ENCODE assay signal across 22 cellular contexts in the genomic region with DNA sequence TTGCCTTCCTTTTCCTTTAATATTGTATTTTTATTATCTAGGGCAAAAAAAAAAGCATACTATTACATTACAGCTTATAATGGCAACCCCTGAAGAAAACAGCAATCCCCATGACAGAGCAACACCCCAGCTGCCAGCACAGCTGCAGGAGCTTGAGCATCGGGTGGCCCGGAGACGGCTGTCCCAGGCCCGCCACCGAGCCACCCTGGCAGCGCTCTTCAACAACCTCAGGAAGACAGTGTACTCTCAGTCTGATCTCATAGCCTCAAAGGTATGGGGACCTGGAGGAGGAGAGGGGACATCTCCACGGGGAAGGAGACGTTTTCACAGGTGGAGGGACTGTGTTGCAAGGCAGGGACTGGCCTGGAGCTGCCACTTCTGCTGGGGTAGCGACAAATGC. TPM values are rescaled to one million over a fixed set of nuclear protein-coding genes. Genes with fewer than 3 reads are reported as not detected.
"Had no signal": no experiment of that assay in that cellular context is flagged by ENCODE, and none has a peak within 500 bp of the region (broad histone marks: within the 10 kb centered on the region; RNA-seq: fewer than 3 reads in every experiment).

No MANE protein-coding gene starts in this region.

- H3K4me1 ChIP-seq: colonic mucosa, heart right ventricle, sigmoid colon, upper lobe of right lung had no signal

- ATAC-seq: activated CD8-positive, alpha-beta T cell treated with anti-CD3 and anti-CD28 coated beads for 36 hours; activated T-cell treated with anti-CD3 and anti-CD28 coated beads, Interleukin-2, amount 50 U/mL, for 4 hours; heart right ventricle; naive thymus-derived CD4-positive, alpha-beta T cell; stimulated activated naive B cell treated with anti-CD40 and anti-IgM and Interleukin-4, amounts not matched to agents 10 μg/mL and 1 μg/mL and 100 μg/mL, for 72 hours; upper lobe of right lung had no signal

- H3K27ac Mint-ChIP-seq: activated CD8-positive, alpha-beta T cell treated with anti-CD3 and anti-CD28 coated beads for 36 hours; activated naive CD4-positive, alpha-beta T cell treated with anti-CD3 and anti-CD28 coated beads, Interleukin-2, amount 10 ng/mL, durations not matched to agents 7 days and 5 days; stimulated activated naive B cell treated with anti-CD40 and anti-IgM and Interleukin-4, amounts not matched to agents 10 μg/mL and 1 μg/mL and 100 μg/mL, for 72 hours had no signal

- H3K27me3 ChIP-seq: colonic mucosa, ovary, sigmoid colon, upper lobe of right lung had no signal

- H3K9me3 Mint-ChIP-seq: activated CD8-positive, alpha-beta T cell treated with anti-CD3 and anti-CD28 coated beads for 36 hours; activated naive CD4-positive, alpha-beta T cell treated with anti-CD3 and anti-CD28 coated beads, Interleukin-2, amount 10 ng/mL, durations not matched to agents 7 days and 5 days; activated T-cell treated with anti-CD3 and anti-CD28 coated beads, Interleukin-2, amount 50 U/mL, for 4 hours; central memory CD8-positive, alpha-beta T cell had no signal

- H3K4me3 Mint-ChIP-seq: activated CD8-positive, alpha-beta T cell treated with anti-CD3 and anti-CD28 coated beads for 36 hours; activated naive CD4-positive, alpha-beta T cell treated with anti-CD3 and anti-CD28 coated beads, Interleukin-2, amount 10 ng/mL, durations not matched to agents 7 days and 5 days; activated T-cell treated with anti-CD3 and anti-CD28 coated beads, Interleukin-2, amount 50 U/mL, for 4 hours; central memory CD8-positive, alpha-beta T cell; naive thymus-derived CD4-positive, alpha-beta T cell; stimulated activated naive B cell treated with anti-CD40 and anti-IgM and Interleukin-4, amounts not matched to agents 10 μg/mL and 1 μg/mL and 100 μg/mL, for 72 hours had no signal

- H3K36me3 Mint-ChIP-seq: activated naive CD4-positive, alpha-beta T cell treated with anti-CD3 and anti-CD28 coated beads, Interleukin-2, amount 10 ng/mL, durations not matched to agents 7 days and 5 days; naive thymus-derived CD4-positive, alpha-beta T cell had no signal

- H3K36me3 ChIP-seq: brain microvascular endothelial cell, colonic mucosa, heart right ventricle, ovary, sigmoid colon, spleen, upper lobe of right lung, WERI-Rb-1 had no signal

- H3K27ac ChIP-seq: brain microvascular endothelial cell, colonic mucosa, heart right ventricle, ovary, sigmoid colon, spleen, upper lobe of right lung, WERI-Rb-1 had no signal

- H3K4me1 Mint-ChIP-seq: central memory CD8-positive, alpha-beta T cell had no signal

- H3K4me3 ChIP-seq: colonic mucosa, heart right ventricle, ovary, sigmoid colon, spleen, upper lobe of right lung had no signal

- DNase-seq: activated CD8-positive, alpha-beta T cell treated with anti-CD3 and anti-CD28 coated beads for 36 hours; activated naive CD4-positive, alpha-beta T cell treated with anti-CD3 and anti-CD28 coated beads, Interleukin-2, amount 10 ng/mL, durations not matched to agents 7 days and 5 days; activated T-cell treated with anti-CD3 and anti-CD28 coated beads, Interleukin-2, amount 50 U/mL, for 4 hours; aorta; brain microvascular endothelial cell; colonic mucosa; erythroblast; heart right ventricle; mesenchymal stem cell; naive thymus-derived CD4-positive, alpha-beta T cell; ovary; sigmoid colon; spleen; stimulated activated naive B cell treated with anti-CD40 and anti-IgM and Interleukin-4, amounts not matched to agents 10 μg/mL and 1 μg/mL and 100 μg/mL, for 72 hours; upper lobe of right lung; WERI-Rb-1 had no signal

RNA-seq across cellular contexts. Expression of a gene that starts 6.8 kb away (rescaled TPM):
- total RNA-seq: activated CD8-positive, alpha-beta T cell treated with anti-CD3 and anti-CD28 coated beads for 36 hours; activated T-cell treated with anti-CD3 and anti-CD28 coated beads, Interleukin-2, amount 50 U/mL, for 4 hours; aorta; colonic mucosa; frontal cortex; heart right ventricle; kidney epithelial cell; mucosa of gallbladder; naive thymus-derived CD4-positive, alpha-beta T cell; ovary; sigmoid colon; spleen; T-helper 2 cell treated with Interferon-gamma antibody and Interleukin-4, amounts not matched to agents 100 ng/mL and 5 ng/mL, for 36 hours; upper lobe of right lung had no signal
- polyA plus RNA-seq: aorta; heart right ventricle; liver; naive thymus-derived CD4-positive, alpha-beta T cell; ovary; sigmoid colon; spleen had no signal
